In genomic region chr13:50085063-50085462, GRCh38 we compare ENCODE assay signal across 9 cellular contexts.
DNase-seq lines count a peak whose midpoint lies in the region; ATAC-seq, FAIRE-seq and TF ChIP-seq lines count a peak whose summit lies in the region.
"Had no signal": no experiment of that assay in that cellular context is flagged by ENCODE, and none has a peak within 500 bp of the region (broad histone marks: within the 10 kb centered on the region; RNA-seq: fewer than 3 reads in every experiment).

No MANE protein-coding gene starts in this region.

- H3K27me3 ChIP-seq in Panc1 (ENCODE audit: control insufficient read depth, insufficient read depth, low read length) (no peaks in the 10 kb centered on the region), pancreas (no peaks in the 10 kb centered on the region)

- H3K27me3 Mint-ChIP-seq in activated CD4-positive, alpha-beta memory T cell treated with anti-CD3 and anti-CD28 coated beads for 36 hours: no peaks in the 10 kb centered on the region
- H3K27me3 Mint-ChIP-seq in stimulated activated naive B cell treated with anti-CD40 and anti-IgM and Interleukin-4, amounts not matched to agents 10 μg/mL and 1 μg/mL and 100 μg/mL, for 72 hours: no peaks in the 10 kb centered on the region
- H3K27me3 Mint-ChIP-seq: memory B cell had no signal

- H3K9me3 Mint-ChIP-seq in activated CD4-positive, alpha-beta memory T cell treated with anti-CD3 and anti-CD28 coated beads for 36 hours: no peaks in the 10 kb centered on the region
- H3K9me3 Mint-ChIP-seq in stimulated activated naive B cell treated with anti-CD40 and anti-IgM and Interleukin-4, amounts not matched to agents 10 μg/mL and 1 μg/mL and 100 μg/mL, for 72 hours: no peaks in the 10 kb centered on the region
- H3K9me3 Mint-ChIP-seq: memory B cell had no signal

- intact Hi-C loops in Panc1 (cut with micrococcal nuclease; ENCODE audit: unreplicated experiment) (loop anchor here (10.0 kb wide), 1 partner anchor 720 kb away; no protein-coding TSS in a partner anchor), pancreas (cut with DNase I) (loop anchor here in 1 of 3 donors (5.0 kb wide), 2 partner anchors 442 to 717 kb away; no protein-coding TSS in a partner anchor)
- intact Hi-C loops in activated CD4-positive, alpha-beta memory T cell treated with anti-CD3 and anti-CD28 coated beads for 36 hours (cut with micrococcal nuclease): loop anchor here (1.0 to 10.0 kb wide), 2 partner anchors 640 to 716 kb away; partner anchors contain the start of genes CAB39L and SETDB2

- H3K36me3 ChIP-seq in Panc1 (ENCODE audit: control insufficient read depth, insufficient read depth, low read length): peaks cover 2% of the 10 kb centered on the region; the same call in 1 of the 2 replicates
- no peaks in the 10 kb centered on the region for H3K36me3 ChIP-seq in pancreas

- TF ChIP-seq CTCF in AG09319 (IDR thresholded peaks at IDR 0.05; ENCODE audit: low read depth, low read length) (peak; percentile 32), GM12874 (IDR thresholded peaks at IDR 0.05; ENCODE audit: insufficient read depth, low read depth, low read length) (peak; percentile 23; the same call in 1 of the 2 replicates), Panc1 (IDR thresholded peaks at IDR 0.05) (peak; percentile 55; the same call in 1 of the 2 replicates), epithelial cell of esophagus (IDR thresholded peaks at IDR 0.05; ENCODE audit: insufficient read depth, low read depth, low read length, missing control alignments) (peak; percentile 39), pancreas (IDR thresholded peaks at IDR 0.05) (peak in 3 of 4 donors; percentile 36 to 58 (median 51))

- peak; percentile 94 for FAIRE-seq in pancreas (lab: Jason Lieb, UNC)

- CTCF ChIA-PET in Panc1 (lab: Charles Lee): no interaction called here
- CTCF ChIA-PET in activated CD4-positive, alpha-beta memory T cell treated with anti-CD3 and anti-CD28 coated beads for 36 hours (lab: Charles Lee): interaction anchor here (0.8 to 3.1 kb wide), 23 partner anchors 10 to 827 kb away, joined by 3 to 36 read pairs (median 5); partner anchors contain the start of genes SPRYD7 and TRIM13

- H3K4me3 Mint-ChIP-seq in activated CD4-positive, alpha-beta memory T cell treated with anti-CD3 and anti-CD28 coated beads for 36 hours: no peak overlapping the region
- H3K4me3 Mint-ChIP-seq in stimulated activated naive B cell treated with anti-CD40 and anti-IgM and Interleukin-4, amounts not matched to agents 10 μg/mL and 1 μg/mL and 100 μg/mL, for 72 hours: peak overlapping the region in 1 of 2 donors; percentile 16
- H3K4me3 Mint-ChIP-seq: memory B cell had no signal

- DNase-seq in AG09319 (ENCODE audit: extremely low read depth, low read depth) (no peak), Panc1 (ENCODE audit: low read depth, low spot score) (no peak), epithelial cell of esophagus (ENCODE audit: low read depth) (peak; percentile 49), pancreas (no peak), NCI-H524 treated with DMSO at 0.1 percent for 48 hours (lab: John Stamatoyannopoulos, UW) (no peak)
- DNase-seq in activated CD4-positive, alpha-beta memory T cell treated with anti-CD3 and anti-CD28 coated beads for 36 hours: no peak
- DNase-seq in stimulated activated naive B cell treated with anti-CD40 and anti-IgM and Interleukin-4, amounts not matched to agents 10 μg/mL and 1 μg/mL and 100 μg/mL, for 72 hours: no peak

- H3K27ac ChIP-seq in Panc1 (ENCODE audit: low read length): peak overlapping the region; percentile 96
- no peak overlapping the region for H3K27ac ChIP-seq in pancreas

- no peak overlapping the region for H3K27ac Mint-ChIP-seq in activated CD4-positive, alpha-beta memory T cell treated with anti-CD3 and anti-CD28 coated beads for 36 hours
- H3K27ac Mint-ChIP-seq in stimulated activated naive B cell treated with anti-CD40 and anti-IgM and Interleukin-4, amounts not matched to agents 10 μg/mL and 1 μg/mL and 100 μg/mL, for 72 hours: no peak overlapping the region
- H3K27ac Mint-ChIP-seq: memory B cell had no signal

- 1% methylated on average over 4 of the region's 4 CpGs for WGBS in pancreas, 2 donors

- peaks cover 29% of the 10 kb centered on the region for H3K4me1 Mint-ChIP-seq in activated CD4-positive, alpha-beta memory T cell treated with anti-CD3 and anti-CD28 coated beads for 36 hours (ENCODE audit: low read depth)
- H3K4me1 Mint-ChIP-seq in stimulated activated naive B cell treated with anti-CD40 and anti-IgM and Interleukin-4, amounts not matched to agents 10 μg/mL and 1 μg/mL and 100 μg/mL, for 72 hours: peaks cover 16 to 31% of the 10 kb centered on the region in 2 donors

- peaks cover 12% of the 10 kb centered on the region for H3K36me3 Mint-ChIP-seq in activated CD4-positive, alpha-beta memory T cell treated with anti-CD3 and anti-CD28 coated beads for 36 hours
- peaks cover 22 to 30% of the 10 kb centered on the region in 2 donors for H3K36me3 Mint-ChIP-seq in stimulated activated naive B cell treated with anti-CD40 and anti-IgM and Interleukin-4, amounts not matched to agents 10 μg/mL and 1 μg/mL and 100 μg/mL, for 72 hours

- H3K4me1 ChIP-seq in Panc1 (ENCODE audit: control insufficient read depth, insufficient read depth, low read length): peaks cover 3% of the 10 kb centered on the region
- H3K4me1 ChIP-seq in pancreas: peaks cover 0 to 9% (median 7%) of the 10 kb centered on the region in 3 donors

- in situ Hi-C loops in Panc1 (cut with HindIII; ENCODE audit: low pct_unique_long_range_greater_than_20kb, low sequenced_read_pairs): no loop called here

- H3K4me3 ChIP-seq in Panc1 (ENCODE audit: low read depth in 2 of 2, low read length in 2 of 2) (peak overlapping the region; percentile 27 to 82), epithelial cell of esophagus (ENCODE audit: low read length) (no peak overlapping the region), pancreas (no peak overlapping the region)

- no TSS peak for BruUV-seq in Panc1 (replicated peaks; lab: Mats Ljungman, UMichigan)

- POLR2A ChIA-PET in Panc1 (lab: Charles Lee): no interaction called here
- POLR2A ChIA-PET in activated CD4-positive, alpha-beta memory T cell treated with anti-CD3 and anti-CD28 coated beads for 36 hours (lab: Charles Lee): interaction anchor here (0.8 to 1.5 kb wide), 3 partner anchors 10 to 40 kb away, joined by 3 to 4 read pairs (median 3); no protein-coding TSS in a partner anchor

- ATAC-seq in Panc1 (no peak), pancreas (no peak)
- no peak for ATAC-seq in stimulated activated naive B cell treated with anti-CD40 and anti-IgM and Interleukin-4, amounts not matched to agents 10 μg/mL and 1 μg/mL and 100 μg/mL, for 72 hours (replicated peaks)

- H3K9me3 ChIP-seq in Panc1 (ENCODE audit: control insufficient read depth, insufficient read depth, low read depth, low read length) (no peaks in the 10 kb centered on the region), pancreas (no peaks in the 10 kb centered on the region)

Comparison
In these comparisons a context has a peak if more than half of its experiments do, and no peak if none do; other contexts are left out.
1. H3K4me3 ChIP-seq: peak in Panc1 (2 of 2); none in epithelial cell of esophagus (single experiment) and pancreas (0 of 4).
2. Peak in every context shown above with its lines, with median percentiles within 50 percentile points of each other: CTCF ChIP-seq.